Comparison of ENCODE assay signal across 24 cellular contexts in genomic region chr17:73282629-73283028, GRCh38. TPM values are rescaled to one million over a fixed set of nuclear protein-coding genes. Genes with fewer than 3 reads are reported as not detected.
"Had no signal": no experiment of that assay in that cellular context is flagged by ENCODE, and none has a peak within 500 bp of the region (broad histone marks: within the 10 kb centered on the region; RNA-seq: fewer than 3 reads in every experiment).

No MANE protein-coding gene starts in this region.

- H3K9me3 Mint-ChIP-seq: activated naive CD4-positive, alpha-beta T cell treated with anti-CD3 and anti-CD28 coated beads, Interleukin-2, amount 50 U/mL, for 72 hours; activated T-helper 17 cell treated with anti-CD3 and anti-CD28 coated beads, Interleukin-2, amount 50 U/mL, for 72 hours; effector memory CD8-positive, alpha-beta T cell; immature natural killer cell; neural crest cell had no signal

- DNase-seq: activated T-cell treated with anti-CD3 and anti-CD28 coated beads, Interleukin-2, amount 50 U/mL, for 1 hour; central memory CD4-positive, alpha-beta T cell; colonic mucosa; dorsolateral prefrontal cortex; effector memory CD8-positive, alpha-beta T cell; foreskin melanocyte; immature natural killer cell; mucosa of descending colon; occipital lobe; stimulated activated CD4-positive, alpha-beta T cell treated with anti-CD3 and anti-CD28 coated beads, Interleukin-4, amount 100 ng/mL, for 24 hours; stimulated activated naive CD4-positive, alpha-beta T cell treated with Interleukin-2 at 50 U/mL for 16 hours; T-helper 1 cell; thyroid gland had no signal

- H3K4me3 ChIP-seq: ascending aorta, colonic mucosa, dorsolateral prefrontal cortex, hepatocyte, mucosa of descending colon, thyroid gland had no signal

- H3K4me1 Mint-ChIP-seq: activated T-helper 17 cell treated with anti-CD3 and anti-CD28 coated beads, Interleukin-2, amount 50 U/mL, for 72 hours; immature natural killer cell had no signal

- H3K27ac Mint-ChIP-seq: activated naive CD4-positive, alpha-beta T cell treated with anti-CD3 and anti-CD28 coated beads, Interleukin-2, amount 50 U/mL, for 72 hours; activated T-helper 17 cell treated with anti-CD3 and anti-CD28 coated beads, Interleukin-2, amount 50 U/mL, for 72 hours; effector memory CD8-positive, alpha-beta T cell; immature natural killer cell had no signal

- H3K27me3 Mint-ChIP-seq: activated T-helper 17 cell treated with anti-CD3 and anti-CD28 coated beads, Interleukin-2, amount 50 U/mL, for 72 hours; progenitor cell of endocrine pancreas had no signal

- H3K36me3 Mint-ChIP-seq: activated naive CD4-positive, alpha-beta T cell treated with anti-CD3 and anti-CD28 coated beads, Interleukin-2, amount 50 U/mL, for 72 hours; immature natural killer cell had no signal

- ATAC-seq: activated naive CD4-positive, alpha-beta T cell treated with anti-CD3 and anti-CD28 coated beads, Interleukin-2, amount 50 U/mL, for 72 hours; activated T-helper 17 cell treated with anti-CD3 and anti-CD28 coated beads, Interleukin-2, amount 50 U/mL, for 72 hours; effector memory CD8-positive, alpha-beta T cell; esophagus mucosa; mucosa of descending colon had no signal

- H3K27ac ChIP-seq: colonic mucosa, hepatocyte had no signal

- H3K9me3 ChIP-seq: ascending aorta, colonic mucosa, mucosa of descending colon, thyroid gland had no signal

- H3K4me3 Mint-ChIP-seq: activated T-helper 17 cell treated with anti-CD3 and anti-CD28 coated beads, Interleukin-2, amount 50 U/mL, for 72 hours; effector memory CD8-positive, alpha-beta T cell; immature natural killer cell; neural crest cell had no signal

- H3K27me3 ChIP-seq: ascending aorta, colonic mucosa, dorsolateral prefrontal cortex, hepatocyte, thyroid gland had no signal

RNA-seq across cellular contexts. Expression of gene CPSF4L, which starts 20.9 kb away (rescaled TPM):
- total RNA-seq: activated naive CD4-positive, alpha-beta T cell treated with anti-CD3 and anti-CD28 coated beads, Interleukin-2, amount 50 U/mL, for 72 hours; activated T-helper 17 cell treated with anti-CD3 and anti-CD28 coated beads, Interleukin-2, amount 50 U/mL, for 72 hours; ascending aorta; colonic mucosa; endothelial cell of umbilical vein; esophagus mucosa; hepatocyte; liver; mucosa of descending colon; neural crest cell; occipital lobe; progenitor cell of endocrine pancreas; subcutaneous adipose tissue; thyroid gland; ureter had no signal
- polyA plus RNA-seq: endothelial cell of umbilical vein, hepatocyte, immature natural killer cell, liver had no signal
